In the genomic region with DNA sequence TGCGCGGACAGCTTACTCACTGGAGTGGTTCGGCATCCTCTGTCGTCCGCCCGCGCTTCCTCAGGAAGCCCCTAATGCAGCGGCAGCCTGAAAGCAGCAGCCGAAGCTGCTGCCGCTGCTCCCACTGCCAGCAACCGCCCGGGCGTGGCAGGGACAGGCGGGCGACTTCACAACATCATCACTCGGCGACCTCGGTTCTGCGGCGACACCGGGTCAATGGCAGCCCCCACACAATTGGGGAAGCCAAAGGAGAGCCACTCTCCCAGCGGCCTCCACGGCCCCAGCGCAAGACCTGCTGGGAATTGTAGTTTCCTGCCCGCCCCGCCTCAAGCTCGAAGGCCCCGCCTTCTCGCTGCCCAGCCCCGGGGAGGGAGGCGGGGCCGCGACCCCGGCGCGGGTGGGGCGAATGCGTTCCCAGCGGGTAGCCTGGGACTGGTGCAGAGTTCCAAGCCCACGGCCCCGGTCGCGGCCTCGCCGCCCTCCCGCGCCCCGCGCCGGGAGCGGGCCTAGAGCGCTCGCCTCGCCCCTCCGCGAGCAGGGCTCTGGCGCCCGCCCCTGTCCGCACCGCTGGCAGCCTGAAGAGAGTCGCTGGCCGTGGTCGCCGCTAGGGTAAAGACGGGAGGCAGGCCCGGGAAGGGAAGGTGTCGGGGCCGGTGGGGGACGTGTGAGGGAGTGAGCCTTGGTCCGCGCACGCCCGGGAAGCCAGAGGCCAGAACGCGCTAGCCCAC, we compare ENCODE assay signal across 1 cellular context.
A peak's percentile ranks its signal among the peaks of the same experiment; 100 is the strongest.
TF ChIP-seq lines count a peak whose summit lies in the region.

A gene with protein sequence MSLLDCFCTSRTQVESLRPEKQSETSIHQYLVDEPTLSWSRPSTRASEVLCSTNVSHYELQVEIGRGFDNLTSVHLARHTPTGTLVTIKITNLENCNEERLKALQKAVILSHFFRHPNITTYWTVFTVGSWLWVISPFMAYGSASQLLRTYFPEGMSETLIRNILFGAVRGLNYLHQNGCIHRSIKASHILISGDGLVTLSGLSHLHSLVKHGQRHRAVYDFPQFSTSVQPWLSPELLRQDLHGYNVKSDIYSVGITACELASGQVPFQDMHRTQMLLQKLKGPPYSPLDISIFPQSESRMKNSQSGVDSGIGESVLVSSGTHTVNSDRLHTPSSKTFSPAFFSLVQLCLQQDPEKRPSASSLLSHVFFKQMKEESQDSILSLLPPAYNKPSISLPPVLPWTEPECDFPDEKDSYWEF (plus strand): TSS at position 411 of the 728 bp plus-strand sequence. CDS start 3,101 bp downstream, outside the sequence.
TRAK2 (minus strand) TSS at position 129 of the 728 bp plus-strand sequence. CDS start 30,951 bp downstream, outside the sequence.

TF ChIP-seq in H1, 55 proteins besides CTCF, POLR2A, EP300 and RAD21:
- TF ChIP-seq SIX5 (IDR thresholded peaks at IDR 0.05; ENCODE audit: low read depth, low read length) (peak; percentile 88), ATF3 (IDR thresholded peaks at IDR 0.05; ENCODE audit: insufficient read depth, low read depth, low read length) (peak; percentile 86), KDM5A (IDR thresholded peaks at IDR 0.05; ENCODE audit: low read length) (no peak), POLR2AphosphoS5 (IDR thresholded peaks at IDR 0.05; ENCODE audit: low read depth, low read length) (peak; percentile 64; the same call in 1 of the 2 replicates), YY1 (IDR thresholded peaks at IDR 0.05; ENCODE audit: low read depth, low read length) (peak; percentile 93), SRF (IDR thresholded peaks at IDR 0.05; ENCODE audit: low read depth, low read length) (peak; percentile 71), SIN3A (conservative IDR thresholded peaks at IDR 0.05 in 1 of 2, IDR thresholded peaks at IDR 0.05 in 1 of 2; ENCODE audit: low read depth in 1 of 2, low read length in 2 of 2) (peak in 1 of 2 experiments; percentile 88; a peak in 1 of 4 replicates), EZH2 (IDR thresholded peaks at IDR 0.05; ENCODE audit: low read depth, low read length, severe bottlenecking) (no peak), TAF1 (IDR thresholded peaks at IDR 0.05; ENCODE audit: low read depth, low read length) (peak; percentile 83), BRCA1 (IDR thresholded peaks at IDR 0.05; ENCODE audit: low read depth, low read length) (no peak), SIRT6 (IDR thresholded peaks at IDR 0.05; ENCODE audit: low read length) (no peak), E2F6 (IDR thresholded peaks at IDR 0.05) (peak; percentile 28; the same call in 1 of the 2 replicates), KDM4A (IDR thresholded peaks at IDR 0.05; ENCODE audit: low read depth, low read length, severe bottlenecking) (peak; percentile 90), TBP (IDR thresholded peaks at IDR 0.05; ENCODE audit: low read depth, low read length) (peak; percentile 63), ASH2L (IDR thresholded peaks at IDR 0.05; ENCODE audit: low read length) (peak; percentile 90), ATF2 (IDR thresholded peaks at IDR 0.05; ENCODE audit: low read length) (no peak), PHF8 (conservative IDR thresholded peaks at IDR 0.05; ENCODE audit: low read depth, low read length) (peak; percentile 78; the same call in 1 of the 2 replicates), SP4 (IDR thresholded peaks at IDR 0.05; ENCODE audit: low read length) (0 out of 2 replicates have a peak, but pooled peaks have one; percentile 31), ZNF274 (IDR thresholded peaks at IDR 0.05; ENCODE audit: borderline replicate concordance, extremely low read depth, low read length) (no peak), RNF2 (IDR thresholded peaks at IDR 0.05; ENCODE audit: borderline replicate concordance, low read depth, low read length, missing control alignments, poor library complexity, severe bottlenecking) (no peak), RBBP5 (IDR thresholded peaks at IDR 0.05; ENCODE audit: borderline replicate concordance, low read depth, low read length) (0 out of 2 replicates have a peak, but pooled peaks have one; percentile 81), TAF7 (optimal IDR thresholded peaks at IDR 0.05; ENCODE audit: borderline replicate concordance, low read depth, low read length) (peak; percentile 25), HDAC2 (IDR thresholded peaks at IDR 0.05; ENCODE audit: borderline replicate concordance in 1 of 2, low read depth in 2 of 2, low read length in 2 of 2) (peak; percentile 10 to 19; a peak in 1 of 4 replicates), CREB1 (IDR thresholded peaks at IDR 0.05) (peak; percentile 97)
